In genomic region chr6:37926661-37927060, GRCh38 we compare ENCODE assay signal across 16 cellular contexts.
A peak's percentile ranks its signal among the peaks of the same experiment; 100 is the strongest.
DNase-seq lines count a peak whose midpoint lies in the region; ATAC-seq and TF ChIP-seq lines count a peak whose summit lies in the region.
"Had no signal": no experiment of that assay in that cellular context is flagged by ENCODE, and none has a peak within 500 bp of the region (broad histone marks: within the 10 kb centered on the region; RNA-seq: fewer than 3 reads in every experiment).

No MANE protein-coding gene starts in this region.

- no peak overlapping the region for H2BK120ac ChIP-seq in H9 (ENCODE audit: low read depth, low read length, poor library complexity, severe bottlenecking)

- ATAC-seq in WTC11 = no peak; the same call in 1 of the 2 replicates
- ATAC-seq in left lobe of liver = peak; percentile 65
- no peak for ATAC-seq in Right ventricle myocardium superior (ENCODE audit: poor library complexity)
- ATAC-seq in HG03342 (IDR thresholded peaks at IDR 0.05; ENCODE audit: unreplicated experiment) = no peak
- ATAC-seq: CD8-positive, alpha-beta T cell had no signal

- H3K4me2 ChIP-seq in H9 (ENCODE audit: insufficient read depth, insufficient read length, low read length) = no peak overlapping the region

- no peaks in the 10 kb centered on the region for H4K20me1 ChIP-seq in H9 (ENCODE audit: control insufficient read depth, insufficient read depth, insufficient read length)

- H3K4me1 Mint-ChIP-seq in H9 = peaks cover 34 to 39% of the 10 kb centered on the region in 2 experiments
- peaks cover 50% of the 10 kb centered on the region for H3K4me1 Mint-ChIP-seq in WTC11

- H3K79me1 ChIP-seq in H9 (ENCODE audit: insufficient read depth, low read depth, low read length, poor library complexity, severe bottlenecking) = peaks cover 4% of the 10 kb centered on the region

- H3K23me2 ChIP-seq in H9 (ENCODE audit: insufficient read length, low read depth, low read length, poor library complexity, severe bottlenecking) = no peaks in the 10 kb centered on the region

- WGBS in H9 (ENCODE audit: extremely low coverage, insufficient read length, low lambda C conversion rate) = no CpG with 5 or more reads among the region's 4 CpGs
- WGBS in iPS DF 6.9 (ENCODE audit: insufficient coverage, insufficient read length) = no CpG with 5 or more reads among the region's 4 CpGs

- no peak for TF ChIP-seq CTCF in H9 (conservative IDR thresholded peaks at IDR 0.05)
- no peak for TF ChIP-seq CTCF in WTC11 (IDR thresholded peaks at IDR 0.05)
- TF ChIP-seq CTCF in uterus (IDR thresholded peaks at IDR 0.05) = no peak

- no peak overlapping the region; the same call in 1 of the 2 replicates for H3K14ac ChIP-seq in H9 (ENCODE audit: insufficient read depth, low read length)

- no peak overlapping the region for H2AK5ac ChIP-seq in H9 (ENCODE audit: insufficient read length, low read length)

- H3K36me3 Mint-ChIP-seq in H9 (ENCODE audit: insufficient read depth in 1 of 3, low read depth in 3 of 3) (peaks cover 0 to 4% (median 0%) of the 10 kb centered on the region in 3 experiments; a peak in 1 of 7 replicates), WTC11 (no peaks in the 10 kb centered on the region)

- H3K27me3 Mint-ChIP-seq in H9 (ENCODE audit: low read depth) (no peaks in the 10 kb centered on the region), WTC11 (ENCODE audit: low read depth) (no peaks in the 10 kb centered on the region)
- H3K27me3 Mint-ChIP-seq: CD4-positive, CD25-positive, alpha-beta regulatory T cell had no signal

- H3K9me3 ChIP-seq in H9 (ENCODE audit: control insufficient read depth, low read depth, low read length) (no peaks in the 10 kb centered on the region), iPS DF 6.9 (ENCODE audit: control insufficient read depth, insufficient read depth, low read length) (no peaks in the 10 kb centered on the region), uterus (no peaks in the 10 kb centered on the region)
- H3K9me3 ChIP-seq: Caco-2, HAP-1 had no signal

- H4K5ac ChIP-seq in H9 (ENCODE audit: insufficient read length, low read depth, low read length) = no peak overlapping the region

- H3K27ac ChIP-seq in H9 (ENCODE audit: insufficient read length, low read depth, low read length) = no peak overlapping the region
- no peak overlapping the region for H3K27ac ChIP-seq in iPS DF 6.9 (ENCODE audit: low read length)
- H3K27ac ChIP-seq in uterus = no peak overlapping the region
- H3K27ac ChIP-seq: C4-2B had no signal

- H3K27me3 ChIP-seq in H9 (ENCODE audit: insufficient read depth, low read length) (no peaks in the 10 kb centered on the region), iPS DF 6.9 (ENCODE audit: control insufficient read depth, insufficient read depth, low read length) (no peaks in the 10 kb centered on the region), uterus (no peaks in the 10 kb centered on the region)

- H2BK5ac ChIP-seq in H9 (ENCODE audit: insufficient read length, low read length) = no peak overlapping the region

- intact Hi-C loops in Right ventricle myocardium superior (cut with DNase I) (no loop called here), uterus (cut with DNase I; ENCODE audit: low total_unique reads) (no loop called here)

- no peaks in the 10 kb centered on the region for H3K9me3 Mint-ChIP-seq in H9
- H3K9me3 Mint-ChIP-seq in WTC11 = no peaks in the 10 kb centered on the region
- H3K9me3 Mint-ChIP-seq: CD4-positive, CD25-positive, alpha-beta regulatory T cell; CD8-positive, alpha-beta T cell; HFFc6 had no signal

- H4K91ac ChIP-seq in H9 (ENCODE audit: insufficient read length, low read depth, low read length) = no peak overlapping the region

- H3K27ac Mint-ChIP-seq in H9 (peak overlapping the region in 1 of 3 experiments; percentile 62; a peak in 1 of 7 replicates), WTC11 (peak overlapping the region; percentile 14; the same call in 1 of the 2 replicates)
- H3K27ac Mint-ChIP-seq: HFFc6 had no signal

- CTCF ChIA-PET in WTC11 (lab: Charles Lee) = interaction anchor here (1.1 kb wide), 1 partner anchor 136 kb away, joined by 3 read pairs; no protein-coding TSS in a partner anchor

- no peak overlapping the region for H2BK20ac ChIP-seq in H9 (ENCODE audit: low read depth, low read length, poor library complexity, severe bottlenecking)

- no peaks in the 10 kb centered on the region for H3K36me3 ChIP-seq in iPS DF 6.9 (ENCODE audit: control insufficient read depth, insufficient read depth, low read length)
- no peaks in the 10 kb centered on the region for H3K36me3 ChIP-seq in uterus
- H3K36me3 ChIP-seq: HAP-1 had no signal

- H3K4me1 ChIP-seq in H9 (ENCODE audit: insufficient read depth, low read length) (peaks cover 13% of the 10 kb centered on the region), iPS DF 6.9 (ENCODE audit: control insufficient read depth, insufficient read depth, low read length) (peaks cover 5% of the 10 kb centered on the region), uterus (no peaks in the 10 kb centered on the region)

- H3K4me3 ChIP-seq in iPS DF 6.9 (ENCODE audit: low read length) (no peak overlapping the region), uterus (no peak overlapping the region)
- H3K4me3 ChIP-seq: HAP-1 had no signal

- DNase-seq in H9 (no peak), WTC11 (ENCODE audit: low spot score) (no peak), iPS DF 6.9 (ENCODE audit: low read depth, low spot score) (peak; percentile 4), left lobe of liver (ENCODE audit: low spot score) (no peak), Right ventricle myocardium superior (no peak), germinal center (ENCODE audit: low spot score) (no peak), uterus (no peak)
- DNase-seq: Caco-2; CD4-positive, CD25-positive, alpha-beta regulatory T cell; CD8-positive, alpha-beta T cell; DMS153; DND-41; HFFc6 had no signal

- no peak for TF ChIP-seq POLR2A in uterus (IDR thresholded peaks at IDR 0.05)

- H3K79me2 ChIP-seq in H9 (ENCODE audit: insufficient read depth, low read length) = no peaks in the 10 kb centered on the region

- no peak overlapping the region for H2AFZ ChIP-seq in H9 (ENCODE audit: low read length)

- H2BK15ac ChIP-seq in H9 (ENCODE audit: low read depth, low read length) = no peak overlapping the region

- no peak overlapping the region for H3K18ac ChIP-seq in H9 (ENCODE audit: insufficient read length, low read depth, low read length)

- peak overlapping the region; percentile 49 for H3K23ac ChIP-seq in H9 (ENCODE audit: insufficient read length, low read depth, low read length)

- no peak overlapping the region for H2BK12ac ChIP-seq in H9 (ENCODE audit: insufficient read length, low read depth, low read length)

- POLR2A ChIA-PET in WTC11 (lab: Charles Lee) = no interaction called here

- no peak overlapping the region for H3K56ac ChIP-seq in H9 (ENCODE audit: insufficient read length, low read depth, low read length)

- no peak overlapping the region for H3T11ph ChIP-seq in H9 (ENCODE audit: low read length)

- H3K4me3 Mint-ChIP-seq in H9 (no peak overlapping the region), WTC11 (no peak overlapping the region)
- H3K4me3 Mint-ChIP-seq: CD8-positive, alpha-beta T cell; HFFc6 had no signal

- no peak overlapping the region for H4K8ac ChIP-seq in H9 (replicated peaks; ENCODE audit: insufficient read length, low read depth, low read length)

- H3K9ac ChIP-seq in H9 (ENCODE audit: extremely low read depth, insufficient read length, low read length) = no peak overlapping the region

- H3K4ac ChIP-seq in H9 (ENCODE audit: low read depth, low read length) = no peak overlapping the region

TF ChIP-seq in WTC11, 78 proteins besides CTCF, POLR2A, EP300 and RAD21 (continues in another document):
- TF ChIP-seq ZNF512 (CRISPR knock-in tag; IDR thresholded peaks at IDR 0.05; ENCODE audit: borderline replicate concordance) (no peak), ZSCAN18 (CRISPR knock-in tag; IDR thresholded peaks at IDR 0.05) (no peak), ZBTB21 (CRISPR knock-in tag; IDR thresholded peaks at IDR 0.05; ENCODE audit: borderline replicate concordance) (no peak), ZNF232 (CRISPR knock-in tag; IDR thresholded peaks at IDR 0.05) (no peak), SOX15 (CRISPR knock-in tag; IDR thresholded peaks at IDR 0.05) (no peak), NR2C2 (CRISPR knock-in tag; IDR thresholded peaks at IDR 0.05) (no peak)
